ENCODE assay signal across 11 cellular contexts in the genomic region with DNA sequence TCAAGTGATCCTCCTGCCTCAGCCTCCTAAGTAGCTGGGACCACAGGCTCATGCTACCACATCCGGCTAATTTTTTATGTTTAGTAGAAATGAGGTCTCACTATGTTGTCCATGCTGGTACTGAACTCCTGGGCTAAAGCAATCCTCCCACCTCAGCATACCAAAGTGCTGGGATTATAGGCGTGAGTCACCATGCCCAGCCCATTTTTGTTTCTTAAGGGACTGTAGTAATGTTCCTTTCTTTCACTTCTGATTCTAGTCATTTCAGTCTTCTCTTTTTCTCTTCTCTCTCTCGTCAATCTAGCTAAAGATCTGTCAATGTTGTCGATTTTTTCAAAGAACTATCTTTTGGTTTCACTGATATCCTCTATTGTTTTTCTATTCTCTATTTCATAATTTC.
DNase-seq lines count a peak whose midpoint lies in the region; ATAC-seq and TF ChIP-seq lines count a peak whose summit lies in the region.
"Had no signal": no experiment of that assay in that cellular context is flagged by ENCODE, and none has a peak within 500 bp of the region (broad histone marks: within the 10 kb centered on the region; RNA-seq: fewer than 3 reads in every experiment).

No MANE protein-coding gene starts in this region.

- TF ChIP-seq CTCF in MCF 10A (IDR thresholded peaks at IDR 0.05; ENCODE audit: unreplicated experiment) (no peak), breast epithelium (IDR thresholded peaks at IDR 0.05) (no peak), PC-3 (conservative IDR thresholded peaks at IDR 0.05; ENCODE audit: low read depth, low read length) (no peak), colonic mucosa (IDR thresholded peaks at IDR 0.05) (no peak), type B pancreatic cell (conservative IDR thresholded peaks at IDR 0.05) (no peak), GM10266 (IDR thresholded peaks at IDR 0.05; ENCODE audit: control insufficient read depth, insufficient read depth, low read depth, missing control alignments) (no peak), stomach (IDR thresholded peaks at IDR 0.05) (no peak)

- intact Hi-C loops in MCF 10A (cut with micrococcal nuclease) (no loop called here), breast epithelium (cut with DNase I; ENCODE audit: low total_unique reads) (no loop called here), PC-3 (cut with micrococcal nuclease) (no loop called here), colonic mucosa (cut with DNase I) (no loop called here), stomach (cut with DNase I; ENCODE audit: low total_unique reads) (no loop called here)

- H3K27ac ChIP-seq in breast epithelium, result no peak overlapping the region
- peak overlapping the region; percentile 25 for H3K27ac ChIP-seq in PC-3 (ENCODE audit: low read length)
- H3K27ac ChIP-seq in colonic mucosa, result peak overlapping the region; percentile 20
- H3K27ac ChIP-seq in stomach, result no peak overlapping the region
- H3K27ac ChIP-seq: uterus had no signal

- POLR2A ChIA-PET in MCF 10A (lab: Yijun Ruan, JAX), result interaction anchor here (1.0 to 2.4 kb wide), 8 partner anchors 10 to 150 kb away, joined by 3 to 7 read pairs (median 4); partner anchors contain the start of gene SIK3
- POLR2A ChIA-PET in PC-3 (lab: Charles Lee; ENCODE audit: unreplicated experiment), result no interaction called here

- CTCF ChIA-PET in MCF 10A (lab: Yijun Ruan, JAX) (interaction anchor here (1.0 to 1.4 kb wide), 3 partner anchors 10 to 158 kb away, joined by 3 to 4 read pairs (median 3); no protein-coding TSS in a partner anchor), PC-3 (lab: Charles Lee) (no interaction called here)

- TF ChIP-seq EP300 in stomach (IDR thresholded peaks at IDR 0.05), result no peak

- H3K36me3 Mint-ChIP-seq in MCF 10A (ENCODE audit: insufficient read depth, unreplicated experiment), result peaks cover 6% of the 10 kb centered on the region
- H3K36me3 Mint-ChIP-seq in type B pancreatic cell, result peaks cover 30% of the 10 kb centered on the region

- H4K20me1 ChIP-seq in PC-3 (ENCODE audit: low read length), result no peaks in the 10 kb centered on the region

- H3K4me3 ChIP-seq in breast epithelium (no peak overlapping the region), PC-3 (ENCODE audit: low read length) (0 out of 2 replicates have a peak overlapping the region, but pooled peaks have one; percentile 29), colonic mucosa (no peak overlapping the region), stomach (no peak overlapping the region)
- H3K4me3 ChIP-seq: uterus had no signal

- H3K4me3 Mint-ChIP-seq in MCF 10A (ENCODE audit: unreplicated experiment) (peak overlapping the region; percentile 22), type B pancreatic cell (no peak overlapping the region)

- H3K9ac ChIP-seq in PC-3 (ENCODE audit: low read length) (no peak overlapping the region), colonic mucosa (ENCODE audit: low read depth in 2 of 2, low read length in 2 of 2) (no peak overlapping the region)

- H3K4me1 Mint-ChIP-seq in MCF 10A (ENCODE audit: insufficient read depth, unreplicated experiment), result peaks cover 7% of the 10 kb centered on the region
- H3K4me1 Mint-ChIP-seq in type B pancreatic cell (ENCODE audit: unreplicated experiment), result peaks cover 4% of the 10 kb centered on the region

- BruUV-seq in MCF 10A (replicated peaks; lab: Mats Ljungman, UMichigan) (no TSS peak), PC-3 (replicated peaks; lab: Mats Ljungman, UMichigan) (no TSS peak)

- H3K36me3 ChIP-seq in breast epithelium (no peaks in the 10 kb centered on the region), PC-3 (ENCODE audit: low read depth, low read length) (no peaks in the 10 kb centered on the region; the same call in 1 of the 2 replicates), colonic mucosa (peaks cover 3% of the 10 kb centered on the region), stomach (peaks cover 0 to 22% (median 18%) of the 10 kb centered on the region in 4 donors)
- H3K36me3 ChIP-seq: uterus had no signal

- H3K9me3 ChIP-seq in breast epithelium, result no peaks in the 10 kb centered on the region
- no peaks in the 10 kb centered on the region for H3K9me3 ChIP-seq in PC-3 (ENCODE audit: low read length)
- no peaks in the 10 kb centered on the region for H3K9me3 ChIP-seq in colonic mucosa
- no peaks in the 10 kb centered on the region for H3K9me3 ChIP-seq in stomach
- H3K9me3 ChIP-seq: uterus had no signal

- no peaks in the 10 kb centered on the region for H3K9me2 ChIP-seq in PC-3 (replicated peaks; ENCODE audit: low read length)

- DNase-seq in MCF 10A (ENCODE audit: unreplicated experiment), result peak; percentile 77
- no peak for DNase-seq in breast epithelium (ENCODE audit: low spot score in 2 of 2)
- DNase-seq in PC-3, result peak; percentile 85
- no peak for DNase-seq in colonic mucosa
- no peak for DNase-seq in type B pancreatic cell (ENCODE audit: extremely low spot score, unreplicated experiment)
- DNase-seq in GM10266 (ENCODE audit: extremely low spot score), result no peak
- no peak for DNase-seq in NCI-H187 treated with DMSO at 0.1 percent for 48 hours (lab: John Stamatoyannopoulos, UW)
- no peak for DNase-seq in stomach
- DNase-seq: Karpas-422, SHP77, uterus had no signal

- H3K4me2 ChIP-seq in PC-3 (ENCODE audit: low read length), result peak overlapping the region; percentile 65

- ATAC-seq in PC-3, result peak; percentile 84

- H3K27me3 ChIP-seq in breast epithelium (no peaks in the 10 kb centered on the region), PC-3 (ENCODE audit: low read length) (no peaks in the 10 kb centered on the region), colonic mucosa (no peaks in the 10 kb centered on the region), stomach (no peaks in the 10 kb centered on the region)
- H3K27me3 ChIP-seq: uterus had no signal

- H3K27ac Mint-ChIP-seq in MCF 10A (ENCODE audit: low read depth, unreplicated experiment) (peak overlapping the region; percentile 79), type B pancreatic cell (peak overlapping the region; percentile 9)

- no peak overlapping the region for H2AFZ ChIP-seq in PC-3 (ENCODE audit: low read length)

- H3K4me1 ChIP-seq in breast epithelium (no peaks in the 10 kb centered on the region), PC-3 (ENCODE audit: insufficient read depth, low read length) (peaks cover 24% of the 10 kb centered on the region), colonic mucosa (no peaks in the 10 kb centered on the region), stomach (peaks cover 0 to 15% (median 4%) of the 10 kb centered on the region in 4 donors)
- H3K4me1 ChIP-seq: uterus had no signal

- no peaks in the 10 kb centered on the region for H3K79me2 ChIP-seq in PC-3 (ENCODE audit: low read length)

- WGBS in stomach, 5 donors, result 74 to 89% (median 79%) methylated on average over 4 of the region's 4 CpGs

- H3K9me3 Mint-ChIP-seq in MCF 10A (ENCODE audit: unreplicated experiment), result no peaks in the 10 kb centered on the region
- H3K9me3 Mint-ChIP-seq in type B pancreatic cell, result no peaks in the 10 kb centered on the region

- no peaks in the 10 kb centered on the region for H3K27me3 Mint-ChIP-seq in MCF 10A (ENCODE audit: insufficient read depth, unreplicated experiment)
- no peaks in the 10 kb centered on the region for H3K27me3 Mint-ChIP-seq in type B pancreatic cell

- H3F3A ChIP-seq in PC-3 (ENCODE audit: low read length, unreplicated experiment), result no peaks in the 10 kb centered on the region

- TF ChIP-seq POLR2A in breast epithelium (IDR thresholded peaks at IDR 0.05), result no peak
- TF ChIP-seq POLR2A in stomach (IDR thresholded peaks at IDR 0.05), result no peak

Comparison
In these comparisons a context has a peak if more than half of its experiments do, and no peak if none do; other contexts are left out.
1. DNase-seq: peak in MCF 10A (single experiment) and PC-3 (single experiment); none in breast epithelium (0 of 2), colonic mucosa (single experiment), type B pancreatic cell (single experiment), GM10266 (single experiment), NCI-H187 treated with DMSO at 0.1 percent for 48 hours (single experiment) and stomach (single experiment).
2. H3K27ac ChIP-seq: peak in PC-3 (single experiment) and colonic mucosa (single experiment); none in breast epithelium (0 of 2) and stomach (0 of 5).